Comparison of ENCODE assay signal across 27 cellular contexts in genomic region chr14:95833429-95833828, GRCh38. TPM values are rescaled to one million over a fixed set of nuclear protein-coding genes. Genes with fewer than 3 reads are reported as not detected.
DNase-seq lines count a peak whose midpoint lies in the region; ATAC-seq and TF ChIP-seq lines count a peak whose summit lies in the region.
"Had no signal": no experiment of that assay in that cellular context is flagged by ENCODE, and none has a peak within 500 bp of the region (broad histone marks: within the 10 kb centered on the region; RNA-seq: fewer than 3 reads in every experiment).

No MANE protein-coding gene starts in this region.

- no peak overlapping the region for H3K4me3 Mint-ChIP-seq in activated CD8-positive, alpha-beta T cell treated with anti-CD3 and anti-CD28 coated beads for 36 hours
- H3K4me3 Mint-ChIP-seq: activated CD4-positive, alpha-beta T cell treated with anti-CD3 and anti-CD28 coated beads, Interleukin-2, amount 10 ng/mL, durations not matched to agents 24 days and 14 days; activated CD8-positive, alpha-beta memory T cell treated with anti-CD3 and anti-CD28 coated beads, Interleukin-2, amount 10 ng/mL, durations not matched to agents 7 days and 5 days; type B pancreatic cell had no signal

- H3K4me1 ChIP-seq in BE2C (no peaks in the 10 kb centered on the region), ascending aorta (no peaks in the 10 kb centered on the region)
- H3K4me1 ChIP-seq: body of pancreas, pancreas, right lobe of liver had no signal

- H3K27ac Mint-ChIP-seq in activated CD8-positive, alpha-beta T cell treated with anti-CD3 and anti-CD28 coated beads for 36 hours, result no peak overlapping the region
- H3K27ac Mint-ChIP-seq: activated CD4-positive, alpha-beta T cell treated with anti-CD3 and anti-CD28 coated beads, Interleukin-2, amount 10 ng/mL, durations not matched to agents 24 days and 14 days; activated CD8-positive, alpha-beta memory T cell treated with anti-CD3 and anti-CD28 coated beads, Interleukin-2, amount 10 ng/mL, durations not matched to agents 7 days and 5 days; type B pancreatic cell had no signal

- ATAC-seq in activated CD8-positive, alpha-beta T cell treated with anti-CD3 and anti-CD28 coated beads for 36 hours, result no peak
- ATAC-seq in HG02852 (IDR thresholded peaks at IDR 0.05; ENCODE audit: unreplicated experiment), result no peak
- ATAC-seq: activated CD8-positive, alpha-beta memory T cell treated with anti-CD3 and anti-CD28 coated beads, Interleukin-2, amount 10 ng/mL, durations not matched to agents 7 days and 5 days; body of pancreas; pancreas; right lobe of liver had no signal

- peak overlapping the region; percentile 25 for H3K4me3 ChIP-seq in BE2C (ENCODE audit: low read depth, low read length)
- no peak overlapping the region for H3K4me3 ChIP-seq in ascending aorta
- H3K4me3 ChIP-seq: BLaER1 treated with 17β-estradiol and CSF1 and Interleukin-3, amounts not matched to agents 10 nM and 100 nM; body of pancreas; dorsolateral prefrontal cortex; pancreas; right lobe of liver had no signal

- H3K36me3 ChIP-seq in BE2C, result no peaks in the 10 kb centered on the region
- no peaks in the 10 kb centered on the region for H3K36me3 ChIP-seq in ascending aorta
- H3K36me3 ChIP-seq: BLaER1 treated with 17β-estradiol and CSF1 and Interleukin-3, amounts not matched to agents 10 nM and 100 nM; pancreas; right lobe of liver had no signal

- peaks cover 16% of the 10 kb centered on the region for H3K27me3 Mint-ChIP-seq in activated CD8-positive, alpha-beta T cell treated with anti-CD3 and anti-CD28 coated beads for 36 hours
- H3K27me3 Mint-ChIP-seq: activated CD4-positive, alpha-beta T cell treated with anti-CD3 and anti-CD28 coated beads, Interleukin-2, amount 10 ng/mL, durations not matched to agents 24 days and 14 days; activated CD8-positive, alpha-beta memory T cell treated with anti-CD3 and anti-CD28 coated beads, Interleukin-2, amount 10 ng/mL, durations not matched to agents 7 days and 5 days had no signal

- CTCF ChIA-PET in activated CD8-positive, alpha-beta T cell treated with anti-CD3 and anti-CD28 coated beads for 36 hours (lab: Charles Lee), result no interaction called here

- DNase-seq in BE2C (peak; percentile 49), HCEC 1CT (peak; percentile 11), SK-N-DZ (ENCODE audit: low spot score) (peak; percentile 12), inferior parietal cortex (ENCODE audit: extremely low spot score) (peak; percentile 1), epidermal melanocyte (ENCODE audit: insufficient read length, low spot score) (no peak), ascending aorta (ENCODE audit: low spot score in 2 of 2) (no peak)
- DNase-seq in activated CD8-positive, alpha-beta T cell treated with anti-CD3 and anti-CD28 coated beads for 36 hours, result no peak
- DNase-seq: activated CD4-positive, alpha-beta T cell treated with anti-CD3 and anti-CD28 coated beads, Interleukin-2, amount 10 ng/mL, durations not matched to agents 24 days and 14 days; activated CD8-positive, alpha-beta memory T cell treated with anti-CD3 and anti-CD28 coated beads, Interleukin-2, amount 10 ng/mL, durations not matched to agents 7 days and 5 days; activated T-cell treated with anti-CD3 and anti-CD28 coated beads, Interleukin-2, amount 50 U/mL, for 48 hours; body of pancreas; COR-L47; DMS79 treated with DMSO at 0.1 percent for 48 hours; dorsolateral prefrontal cortex; glutamatergic neuron; NCI-H1105; NCI-H2029; NCI-H226; pancreas; right lobe of liver; stimulated activated CD4-positive, alpha-beta T cell treated with anti-CD3 and anti-CD28 coated beads, Interleukin-12 subunit alpha, Interleukin-12 subunit beta, amount 100 ng/mL, for 4 hours; stimulated activated CD4-positive, alpha-beta T cell treated with anti-CD3 and anti-CD28 coated beads, Interleukin-4, amount 100 ng/mL, for 1 hour had no signal

- POLR2A ChIA-PET in activated CD8-positive, alpha-beta T cell treated with anti-CD3 and anti-CD28 coated beads for 36 hours (lab: Charles Lee), result no interaction called here

- no peak overlapping the region for H3K27ac ChIP-seq in ascending aorta
- H3K27ac ChIP-seq: BLaER1 treated with 17β-estradiol and CSF1 and Interleukin-3, amounts not matched to agents 10 nM and 100 nM; body of pancreas; dorsolateral prefrontal cortex; pancreas; right lobe of liver had no signal

- intact Hi-C loops in activated CD8-positive, alpha-beta T cell treated with anti-CD3 and anti-CD28 coated beads for 36 hours (cut with micrococcal nuclease), result no loop called here
- intact Hi-C loops in ascending aorta (cut with DNase I), result no loop called here

- peaks cover 5% of the 10 kb centered on the region for H3K4me1 Mint-ChIP-seq in activated CD8-positive, alpha-beta T cell treated with anti-CD3 and anti-CD28 coated beads for 36 hours (ENCODE audit: low read depth)
- H3K4me1 Mint-ChIP-seq: activated CD8-positive, alpha-beta memory T cell treated with anti-CD3 and anti-CD28 coated beads, Interleukin-2, amount 10 ng/mL, durations not matched to agents 7 days and 5 days had no signal

- no peaks in the 10 kb centered on the region for H3K36me3 Mint-ChIP-seq in activated CD8-positive, alpha-beta T cell treated with anti-CD3 and anti-CD28 coated beads for 36 hours (ENCODE audit: low read depth)
- H3K36me3 Mint-ChIP-seq: activated CD8-positive, alpha-beta memory T cell treated with anti-CD3 and anti-CD28 coated beads, Interleukin-2, amount 10 ng/mL, durations not matched to agents 7 days and 5 days; type B pancreatic cell had no signal

- H3K27me3 ChIP-seq in BE2C (no peaks in the 10 kb centered on the region), ascending aorta (no peaks in the 10 kb centered on the region)
- H3K27me3 ChIP-seq: BLaER1 treated with 17β-estradiol and CSF1 and Interleukin-3, amounts not matched to agents 10 nM and 100 nM; body of pancreas; right lobe of liver had no signal

- H3K9me3 Mint-ChIP-seq in activated CD8-positive, alpha-beta T cell treated with anti-CD3 and anti-CD28 coated beads for 36 hours, result no peaks in the 10 kb centered on the region
- H3K9me3 Mint-ChIP-seq: type B pancreatic cell had no signal

- TF ChIP-seq CTCF in BE2C (IDR thresholded peaks at IDR 0.05; ENCODE audit: low read depth, low read length) (no peak), ascending aorta (IDR thresholded peaks at IDR 0.05) (no peak)
- no peak for TF ChIP-seq CTCF in activated CD8-positive, alpha-beta T cell treated with anti-CD3 and anti-CD28 coated beads for 36 hours (IDR thresholded peaks at IDR 0.05)

- no peaks in the 10 kb centered on the region for H3K9me3 ChIP-seq in BE2C
- H3K9me3 ChIP-seq in ascending aorta, result no peaks in the 10 kb centered on the region
- H3K9me3 ChIP-seq: pancreas, right lobe of liver had no signal

RNA-seq across cellular contexts. Expression of gene TUNAR, which starts 43.2 kb away (rescaled TPM):
- not detected for polyA plus RNA-seq in BE2C (2012; ENCODE audit: insufficient read depth, insufficient read length, low read depth)
- 0.36 and 0.56 TPM in 2 replicates for polyA plus RNA-seq in SK-N-DZ (2014; cell fraction: cytosol; rRNA removed)
- 0.07 and 0.43 TPM in 2 replicates for polyA plus RNA-seq in SK-N-DZ (2014; cell fraction: nucleus; rRNA removed)
- total RNA-seq in activated CD8-positive, alpha-beta T cell treated with anti-CD3 and anti-CD28 coated beads for 36 hours, result not detected
- not detected for total RNA-seq in ascending aorta
- total RNA-seq: activated CD4-positive, alpha-beta T cell treated with anti-CD3 and anti-CD28 coated beads, Interleukin-2, amount 10 ng/mL, durations not matched to agents 24 days and 14 days; activated CD8-positive, alpha-beta memory T cell treated with anti-CD3 and anti-CD28 coated beads, Interleukin-2, amount 10 ng/mL, durations not matched to agents 7 days and 5 days; lung microvascular endothelial cell; right lobe of liver had no signal
- polyA plus RNA-seq: AG04450 had no signal

Comparison
In these comparisons a context has a peak if more than half of its experiments do, and no peak if none do; other contexts are left out.
1. DNase-seq: peak in BE2C (single experiment), HCEC 1CT (single experiment), SK-N-DZ (single experiment) and inferior parietal cortex (single experiment); none in epidermal melanocyte (single experiment), activated CD8-positive, alpha-beta T cell treated with anti-CD3 and anti-CD28 coated beads for 36 hours (single experiment) and ascending aorta (0 of 2).